ENCODE assay signal across 11 cellular contexts in genomic region chr13:50543767-50544166, GRCh38.
A peak's percentile ranks its signal among the peaks of the same experiment; 100 is the strongest.
DNase-seq lines count a peak whose midpoint lies in the region; ATAC-seq and TF ChIP-seq lines count a peak whose summit lies in the region.
"Had no signal": no experiment of that assay in that cellular context is flagged by ENCODE, and none has a peak within 500 bp of the region (broad histone marks: within the 10 kb centered on the region; RNA-seq: fewer than 3 reads in every experiment).

No MANE protein-coding gene starts in this region.

- no peak for ATAC-seq in HG02852 (IDR thresholded peaks at IDR 0.05; ENCODE audit: unreplicated experiment)
- no peak for ATAC-seq in activated CD8-positive, alpha-beta memory T cell treated with anti-CD3 and anti-CD28 coated beads, Interleukin-2, amount 10 ng/mL, durations not matched to agents 7 days and 5 days

- no peak for TF ChIP-seq CTCF in fibroblast of mammary gland (conservative IDR thresholded peaks at IDR 0.05; ENCODE audit: control insufficient read depth, insufficient read depth, low read depth, low read length)

- H3K9me3 Mint-ChIP-seq in activated CD8-positive, alpha-beta memory T cell treated with anti-CD3 and anti-CD28 coated beads, Interleukin-2, amount 10 ng/mL, durations not matched to agents 7 days and 5 days (ENCODE audit: low read depth): no peaks in the 10 kb centered on the region

- DNase-seq in Daoy (ENCODE audit: low read depth) (peak; percentile 53), NCI-H446 (lab: John Stamatoyannopoulos, UW) (peak; percentile 41 to 68), fibroblast of mammary gland (ENCODE audit: low read depth) (peak; percentile 81), pons (ENCODE audit: low spot score) (peak; percentile 37), NCI-H524 treated with DMSO at 0.1 percent for 48 hours (lab: John Stamatoyannopoulos, UW) (no peak)
- DNase-seq in activated naive CD4-positive, alpha-beta T cell treated with anti-CD3 and anti-CD28 coated beads, Interleukin-2, amount 50 U/mL, for 16 hours: no peak
- no peak for DNase-seq in activated CD8-positive, alpha-beta memory T cell treated with anti-CD3 and anti-CD28 coated beads, Interleukin-2, amount 10 ng/mL, durations not matched to agents 7 days and 5 days
- DNase-seq: DMS53, WERI-Rb-1 had no signal

- CTCF ChIA-PET in activated CD8-positive, alpha-beta memory T cell treated with anti-CD3 and anti-CD28 coated beads, Interleukin-2, amount 10 ng/mL, durations not matched to agents 7 days and 5 days (lab: Charles Lee): no interaction called here

- no peak overlapping the region for H3K27ac Mint-ChIP-seq in activated CD8-positive, alpha-beta memory T cell treated with anti-CD3 and anti-CD28 coated beads, Interleukin-2, amount 10 ng/mL, durations not matched to agents 7 days and 5 days

- no peaks in the 10 kb centered on the region for H3K4me1 Mint-ChIP-seq in activated CD8-positive, alpha-beta memory T cell treated with anti-CD3 and anti-CD28 coated beads, Interleukin-2, amount 10 ng/mL, durations not matched to agents 7 days and 5 days

- peaks cover 2% of the 10 kb centered on the region for H3K36me3 Mint-ChIP-seq in activated CD8-positive, alpha-beta memory T cell treated with anti-CD3 and anti-CD28 coated beads, Interleukin-2, amount 10 ng/mL, durations not matched to agents 7 days and 5 days

- H3K27me3 Mint-ChIP-seq in activated CD8-positive, alpha-beta memory T cell treated with anti-CD3 and anti-CD28 coated beads, Interleukin-2, amount 10 ng/mL, durations not matched to agents 7 days and 5 days: peaks cover 3% of the 10 kb centered on the region

- H3K4me3 Mint-ChIP-seq in activated CD8-positive, alpha-beta memory T cell treated with anti-CD3 and anti-CD28 coated beads, Interleukin-2, amount 10 ng/mL, durations not matched to agents 7 days and 5 days: no peak overlapping the region

- H3K4me3 ChIP-seq in fibroblast of mammary gland (ENCODE audit: control insufficient read depth, low read depth, low read length): no peak overlapping the region
- H3K4me3 ChIP-seq: upper lobe of left lung had no signal

Comparison
In these comparisons a context has a peak if more than half of its experiments do, and no peak if none do; other contexts are left out.
1. DNase-seq: peak in Daoy (single experiment), NCI-H446 (2 of 2), fibroblast of mammary gland (single experiment) and pons (single experiment); none in activated naive CD4-positive, alpha-beta T cell treated with anti-CD3 and anti-CD28 coated beads, Interleukin-2, amount 50 U/mL, for 16 hours (single experiment), activated CD8-positive, alpha-beta memory T cell treated with anti-CD3 and anti-CD28 coated beads, Interleukin-2, amount 10 ng/mL, durations not matched to agents 7 days and 5 days (single experiment) and NCI-H524 treated with DMSO at 0.1 percent for 48 hours (single experiment).